ENCODE assay signal across 21 cellular contexts in the genomic region with DNA sequence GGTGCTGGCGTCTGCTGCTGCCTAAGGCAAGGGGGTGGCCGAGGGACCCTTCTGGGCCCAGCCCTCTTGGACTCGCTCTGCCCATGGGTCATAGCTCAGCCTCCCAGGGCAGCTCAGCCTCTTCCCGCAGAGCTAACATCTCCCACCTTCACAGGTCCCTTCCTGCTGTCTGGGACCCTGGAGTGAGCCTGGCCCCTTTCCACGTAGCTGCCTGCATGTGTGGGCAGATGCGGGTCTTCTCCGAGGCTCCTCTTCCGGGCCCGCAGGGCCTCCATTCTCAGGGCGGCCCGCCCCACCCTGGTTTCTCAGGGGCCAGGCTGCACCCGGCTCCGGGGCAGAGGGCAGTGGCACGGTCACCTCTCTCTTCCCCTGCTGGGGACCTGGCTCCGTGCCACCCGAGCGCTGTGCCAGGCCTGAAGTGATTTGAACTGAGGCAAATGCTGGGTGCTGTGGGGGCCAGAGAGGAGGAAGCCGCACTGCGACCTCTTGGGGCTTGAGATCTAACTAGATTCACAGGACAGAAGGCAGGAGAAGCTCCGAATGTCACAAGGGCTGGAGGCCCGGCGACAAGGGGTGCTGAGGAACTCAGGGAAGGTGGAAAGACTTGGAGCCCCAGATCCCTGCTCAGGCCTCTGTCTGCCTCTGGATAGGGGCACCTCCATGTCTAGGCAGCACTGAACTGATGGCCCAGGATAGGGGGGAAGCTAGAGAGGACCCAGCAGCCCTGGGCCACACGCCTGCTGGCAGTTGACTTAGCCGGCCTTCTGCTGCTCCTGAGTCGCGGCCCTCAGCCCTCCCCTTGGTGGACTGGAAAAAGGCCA. TPM values are rescaled to one million over a fixed set of nuclear protein-coding genes. Genes with fewer than 3 reads are reported as not detected.
A peak's percentile ranks its signal among the peaks of the same experiment; 100 is the strongest.
DNase-seq lines count a peak whose midpoint lies in the region; ATAC-seq and TF ChIP-seq lines count a peak whose summit lies in the region.
"Had no signal": no experiment of that assay in that cellular context is flagged by ENCODE, and none has a peak within 500 bp of the region (broad histone marks: within the 10 kb centered on the region; RNA-seq: fewer than 3 reads in every experiment).

No MANE protein-coding gene starts in this region.

- CTCF ChIA-PET in activated CD4-positive, alpha-beta T cell treated with anti-CD3 and anti-CD28 coated beads for 36 hours (lab: Charles Lee), result no interaction called here
- CTCF ChIA-PET in RWPE1 (lab: Yijun Ruan, JAX), result interaction anchor here (0.6 kb wide), 1 partner anchor 10 kb away, joined by 7 read pairs; no protein-coding TSS in a partner anchor

- no peaks in the 10 kb centered on the region for H3K27me3 Mint-ChIP-seq in activated CD4-positive, alpha-beta T cell treated with anti-CD3 and anti-CD28 coated beads, Interleukin-2, amount 10 ng/mL, durations not matched to agents 24 days and 14 days
- H3K27me3 Mint-ChIP-seq in activated CD4-positive, alpha-beta T cell treated with anti-CD3 and anti-CD28 coated beads for 36 hours, result no peaks in the 10 kb centered on the region
- peaks cover 8% of the 10 kb centered on the region for H3K27me3 Mint-ChIP-seq in neural crest cell (ENCODE audit: low read depth)
- H3K27me3 Mint-ChIP-seq: activated CD4-positive, alpha-beta memory T cell treated with anti-CD3 and anti-CD28 coated beads, Interleukin-2, amount 10 ng/mL, durations not matched to agents 7 days and 5 days; activated naive CD4-positive, alpha-beta T cell treated with anti-CD3 and anti-CD28 coated beads, Interleukin-2, amount 50 U/mL, for 24 hours had no signal

- no peak for ATAC-seq in activated CD4-positive, alpha-beta T cell treated with anti-CD3 and anti-CD28 coated beads for 36 hours
- ATAC-seq in heart right ventricle (peak; percentile 5 to 62 (median 30)), HG02642 (IDR thresholded peaks at IDR 0.05; ENCODE audit: poor library complexity, unreplicated experiment) (no peak)
- ATAC-seq: activated T-cell treated with anti-CD3 and anti-CD28 coated beads, Interleukin-2, amount 50 U/mL, for 4 hours; foreskin keratinocyte; mucosa of descending colon; WTC11 had no signal

- H3K36me3 Mint-ChIP-seq in activated CD4-positive, alpha-beta T cell treated with anti-CD3 and anti-CD28 coated beads, Interleukin-2, amount 10 ng/mL, durations not matched to agents 24 days and 14 days (ENCODE audit: low read depth), result peaks cover 2% of the 10 kb centered on the region
- H3K36me3 Mint-ChIP-seq in activated CD4-positive, alpha-beta T cell treated with anti-CD3 and anti-CD28 coated beads for 36 hours (ENCODE audit: low read depth), result peaks cover 6% of the 10 kb centered on the region
- no peaks in the 10 kb centered on the region for H3K36me3 Mint-ChIP-seq in neural crest cell (ENCODE audit: low read depth)
- H3K36me3 Mint-ChIP-seq: WTC11 had no signal

- peaks cover 3 to 76% (median 44%) of the 10 kb centered on the region in 9 donors for H3K4me1 ChIP-seq in heart right ventricle
- no peaks in the 10 kb centered on the region for H3K4me1 ChIP-seq in thyroid gland
- H3K4me1 ChIP-seq: BE2C, foreskin keratinocyte, SJCRH30 had no signal

- peaks cover 0 to 55% (median 11%) of the 10 kb centered on the region in 9 donors for H3K36me3 ChIP-seq in heart right ventricle
- H3K36me3 ChIP-seq in thyroid gland, result peaks cover 0 to 9% of the 10 kb centered on the region in 2 donors

- no peak for TF ChIP-seq POLR2A in thyroid gland (IDR thresholded peaks at IDR 0.05)

- no peak overlapping the region for H3K27ac Mint-ChIP-seq in activated CD4-positive, alpha-beta T cell treated with anti-CD3 and anti-CD28 coated beads, Interleukin-2, amount 10 ng/mL, durations not matched to agents 24 days and 14 days
- no peak overlapping the region for H3K27ac Mint-ChIP-seq in activated CD4-positive, alpha-beta T cell treated with anti-CD3 and anti-CD28 coated beads for 36 hours
- H3K27ac Mint-ChIP-seq in neural crest cell (ENCODE audit: unreplicated experiment), result peak overlapping the region; percentile 84
- H3K27ac Mint-ChIP-seq: activated CD4-positive, alpha-beta memory T cell treated with anti-CD3 and anti-CD28 coated beads, Interleukin-2, amount 10 ng/mL, durations not matched to agents 7 days and 5 days; activated naive CD4-positive, alpha-beta T cell treated with anti-CD3 and anti-CD28 coated beads, Interleukin-2, amount 50 U/mL, for 24 hours; WTC11 had no signal

- POLR2A ChIA-PET in activated CD4-positive, alpha-beta T cell treated with anti-CD3 and anti-CD28 coated beads for 36 hours (lab: Charles Lee), result no interaction called here
- POLR2A ChIA-PET in RWPE1 (lab: Yijun Ruan, JAX; ENCODE audit: low non-redundant PET), result no interaction called here

- no peak overlapping the region for H3K4me3 ChIP-seq in heart right ventricle
- no peak overlapping the region for H3K4me3 ChIP-seq in thyroid gland (replicated peaks in 1 of 3)
- H3K4me3 ChIP-seq: GM23248, mucosa of descending colon, SJCRH30 had no signal

- TF ChIP-seq CTCF in heart right ventricle (IDR thresholded peaks at IDR 0.05) (no peak), neural crest cell (conservative IDR thresholded peaks at IDR 0.05) (no peak), thyroid gland (IDR thresholded peaks at IDR 0.05) (no peak), RWPE1 (conservative IDR thresholded peaks at IDR 0.05; ENCODE audit: low read depth) (no peak)

- H3K4me1 Mint-ChIP-seq in activated CD4-positive, alpha-beta T cell treated with anti-CD3 and anti-CD28 coated beads, Interleukin-2, amount 10 ng/mL, durations not matched to agents 24 days and 14 days, result no peaks in the 10 kb centered on the region
- H3K4me1 Mint-ChIP-seq in activated CD4-positive, alpha-beta T cell treated with anti-CD3 and anti-CD28 coated beads for 36 hours, result no peaks in the 10 kb centered on the region
- H3K4me1 Mint-ChIP-seq in neural crest cell, result peaks cover 1% of the 10 kb centered on the region
- H3K4me1 Mint-ChIP-seq: activated CD4-positive, alpha-beta memory T cell treated with anti-CD3 and anti-CD28 coated beads, Interleukin-2, amount 10 ng/mL, durations not matched to agents 7 days and 5 days; activated naive CD4-positive, alpha-beta T cell treated with anti-CD3 and anti-CD28 coated beads, Interleukin-2, amount 50 U/mL, for 24 hours; WTC11 had no signal

- 59 to 72% methylated on average over 26 of the region's 26 CpGs for WGBS in heart right ventricle, 2 donors
- WGBS in thyroid gland, 2 donors, result 75 to 78% methylated on average over 13 of the region's 26 CpGs

- no peaks in the 10 kb centered on the region for H3K9me3 Mint-ChIP-seq in activated CD4-positive, alpha-beta T cell treated with anti-CD3 and anti-CD28 coated beads, Interleukin-2, amount 10 ng/mL, durations not matched to agents 24 days and 14 days
- no peaks in the 10 kb centered on the region for H3K9me3 Mint-ChIP-seq in activated CD4-positive, alpha-beta T cell treated with anti-CD3 and anti-CD28 coated beads for 36 hours (ENCODE audit: low read depth)
- H3K9me3 Mint-ChIP-seq in neural crest cell, result no peaks in the 10 kb centered on the region
- H3K9me3 Mint-ChIP-seq: activated CD4-positive, alpha-beta memory T cell treated with anti-CD3 and anti-CD28 coated beads, Interleukin-2, amount 10 ng/mL, durations not matched to agents 7 days and 5 days; activated naive CD4-positive, alpha-beta T cell treated with anti-CD3 and anti-CD28 coated beads, Interleukin-2, amount 50 U/mL, for 24 hours; activated T-cell treated with anti-CD3 and anti-CD28 coated beads, Interleukin-2, amount 50 U/mL, for 4 hours; WTC11 had no signal

- H3K27me3 ChIP-seq in heart right ventricle, result no peaks in the 10 kb centered on the region
- no peaks in the 10 kb centered on the region for H3K27me3 ChIP-seq in thyroid gland
- H3K27me3 ChIP-seq: BE2C, foreskin keratinocyte, SJCRH30 had no signal

- no peaks in the 10 kb centered on the region for H3K9me3 ChIP-seq in heart right ventricle
- H3K9me3 ChIP-seq in thyroid gland, result no peaks in the 10 kb centered on the region
- H3K9me3 ChIP-seq: BE2C, mucosa of descending colon, SJCRH30 had no signal

- H3K27ac ChIP-seq in heart right ventricle, result peak overlapping the region; percentile 71 to 97 (median 92)
- H3K27ac ChIP-seq in thyroid gland, result no peak overlapping the region
- no peak overlapping the region for H3K27ac ChIP-seq in RWPE1
- H3K27ac ChIP-seq: epithelial cell of prostate, foreskin keratinocyte, GM23248, SJCRH30 had no signal

- intact Hi-C loops in activated CD4-positive, alpha-beta T cell treated with anti-CD3 and anti-CD28 coated beads, Interleukin-2, amount 10 ng/mL, durations not matched to agents 24 days and 14 days (cut with micrococcal nuclease), result no loop called here
- intact Hi-C loops in activated CD4-positive, alpha-beta T cell treated with anti-CD3 and anti-CD28 coated beads for 36 hours (cut with DNase I, micrococcal nuclease), result no loop called here
- intact Hi-C loops in heart right ventricle (cut with DNase I) (no loop called here), thyroid gland (cut with DNase I) (no loop called here)

- DNase-seq in activated CD4-positive, alpha-beta T cell treated with anti-CD3 and anti-CD28 coated beads, Interleukin-2, amount 10 ng/mL, durations not matched to agents 24 days and 14 days, result peak; percentile 52
- DNase-seq in activated CD4-positive, alpha-beta T cell treated with anti-CD3 and anti-CD28 coated beads for 36 hours, result no peak
- peak; percentile 59 to 78 for DNase-seq in heart right ventricle
- DNase-seq in neural crest cell (ENCODE audit: low read depth, low spot score), result no peak
- peak; percentile 32 to 57 for DNase-seq in thyroid gland
- no peak for DNase-seq in RWPE1 (ENCODE audit: low spot score)
- DNase-seq in NCI-H1417 treated with DMSO at 0.1 percent for 48 hours (lab: John Stamatoyannopoulos, UW), result no peak
- DNase-seq: activated CD4-positive, alpha-beta memory T cell treated with anti-CD3 and anti-CD28 coated beads, Interleukin-2, amount 10 ng/mL, durations not matched to agents 7 days and 5 days; activated T-cell treated with anti-CD3 and anti-CD28 coated beads, Interleukin-2, amount 50 U/mL, for 4 hours; BE2C; foreskin keratinocyte; GM23248; NCI-H1417; SJCRH30; stimulated activated CD4-positive, alpha-beta T cell treated with anti-CD3 and anti-CD28 coated beads, Interleukin-1b, Interleukin-23, amount 100 ng/mL, for 48 hours; stimulated activated naive CD4-positive, alpha-beta T cell treated with Interleukin-2 at 50 U/mL for 16 hours had no signal

- H3K4me3 Mint-ChIP-seq in activated CD4-positive, alpha-beta T cell treated with anti-CD3 and anti-CD28 coated beads, Interleukin-2, amount 10 ng/mL, durations not matched to agents 24 days and 14 days, result no peak overlapping the region
- no peak overlapping the region for H3K4me3 Mint-ChIP-seq in activated CD4-positive, alpha-beta T cell treated with anti-CD3 and anti-CD28 coated beads for 36 hours
- peak overlapping the region; percentile 27 for H3K4me3 Mint-ChIP-seq in neural crest cell
- H3K4me3 Mint-ChIP-seq: activated CD4-positive, alpha-beta memory T cell treated with anti-CD3 and anti-CD28 coated beads, Interleukin-2, amount 10 ng/mL, durations not matched to agents 7 days and 5 days; activated naive CD4-positive, alpha-beta T cell treated with anti-CD3 and anti-CD28 coated beads, Interleukin-2, amount 50 U/mL, for 24 hours; activated T-cell treated with anti-CD3 and anti-CD28 coated beads, Interleukin-2, amount 50 U/mL, for 4 hours; WTC11 had no signal

RNA-seq across cellular contexts. Expression of a gene that starts 40.7 kb away (rescaled TPM):
- 27.0 and 35.3 TPM in 2 replicates for total RNA-seq in activated CD4-positive, alpha-beta T cell treated with anti-CD3 and anti-CD28 coated beads, Interleukin-2, amount 10 ng/mL, durations not matched to agents 24 days and 14 days
- total RNA-seq in activated CD4-positive, alpha-beta T cell treated with anti-CD3 and anti-CD28 coated beads for 36 hours, result 10 to 100 TPM; 21.3 to 26.9 TPM
- 100 to 1,000 TPM; 167 to 495 (median 266) TPM for total RNA-seq in heart right ventricle
- polyA plus RNA-seq in heart right ventricle, result 100 to 1,000 TPM; 136 to 242 TPM
- 8.2 and 9.5 TPM in 2 replicates for total RNA-seq in neural crest cell
- 10 to 100 TPM; 25.1 to 35.9 (median 30.1) TPM for total RNA-seq in thyroid gland

Comparison
In these comparisons a context has a peak if more than half of its experiments do, and no peak if none do; other contexts are left out.
1. DNase-seq: peak in activated CD4-positive, alpha-beta T cell treated with anti-CD3 and anti-CD28 coated beads, Interleukin-2, amount 10 ng/mL, durations not matched to agents 24 days and 14 days (single experiment), heart right ventricle (2 of 2) and thyroid gland (2 of 2); none in activated CD4-positive, alpha-beta T cell treated with anti-CD3 and anti-CD28 coated beads for 36 hours (single experiment), neural crest cell (single experiment), RWPE1 (single experiment) and NCI-H1417 treated with DMSO at 0.1 percent for 48 hours (single experiment).
2. ATAC-seq: peak in heart right ventricle (8 of 8); none in activated CD4-positive, alpha-beta T cell treated with anti-CD3 and anti-CD28 coated beads for 36 hours (single experiment) and HG02642 (single experiment).
3. H3K27ac ChIP-seq: peak in heart right ventricle (10 of 10); none in thyroid gland (0 of 3) and RWPE1 (single experiment).